Comparison of ENCODE assay signal across 25 cellular contexts in the genomic region with DNA sequence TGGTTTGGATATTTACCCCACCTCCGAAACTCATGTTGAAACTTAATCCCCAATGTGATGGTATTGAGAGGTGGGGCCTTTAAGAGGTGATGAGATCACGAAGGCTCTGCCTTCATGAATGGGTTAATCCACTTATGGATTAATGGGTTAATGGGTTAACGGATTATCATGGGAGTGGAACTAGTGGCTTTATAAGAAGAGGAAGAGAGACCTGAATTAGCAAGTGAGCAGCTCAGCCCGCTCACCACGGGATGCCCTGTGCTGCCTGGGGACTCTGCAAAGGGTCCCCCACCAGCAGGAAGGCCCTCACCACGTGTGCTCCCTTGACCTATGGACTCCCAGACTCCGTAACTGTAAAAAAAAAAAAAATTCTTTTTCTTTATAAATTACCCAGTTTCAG. TPM values are rescaled to one million over a fixed set of nuclear protein-coding genes. Genes with fewer than 3 reads are reported as not detected.
"Had no signal": no experiment of that assay in that cellular context is flagged by ENCODE, and none has a peak within 500 bp of the region (broad histone marks: within the 10 kb centered on the region; RNA-seq: fewer than 3 reads in every experiment).

No MANE protein-coding gene starts in this region.

- H3K4me1 ChIP-seq: parathyroid adenoma, psoas muscle, right lobe of liver, sigmoid colon, stomach, thyroid gland, tibial nerve, upper lobe of left lung, vagina had no signal

- H3K4me3 ChIP-seq: ovary, psoas muscle, right lobe of liver, sigmoid colon, stomach, thoracic aorta, thyroid gland, tibial nerve, upper lobe of left lung, vagina had no signal

- FAIRE-seq: small intestine, urothelium cell line had no signal

- H3K27ac ChIP-seq: ovary, parathyroid adenoma, psoas muscle, right lobe of liver, sigmoid colon, stomach, thoracic aorta, thyroid gland, tibial nerve, upper lobe of left lung, vagina had no signal

- H3K9ac ChIP-seq: parathyroid adenoma had no signal

- H3K36me3 ChIP-seq: ovary, right lobe of liver, sigmoid colon, stomach, thoracic aorta, thyroid gland, tibial nerve, upper lobe of left lung, vagina had no signal

- DNase-seq: nephron progenitor cell; occipital lobe; ovary; psoas muscle; right cardiac atrium; right lobe of liver; sigmoid colon; small intestine; stimulated activated CD4-positive, alpha-beta T cell treated with anti-CD3 and anti-CD28 coated beads, Interleukin-15, amount 100 ng/mL, for 24 hours; stimulated activated CD4-positive, alpha-beta T cell treated with anti-CD3 and anti-CD28 coated beads, Interleukin-2, amount 100 ng/mL, for 24 hours; stimulated activated CD4-positive, alpha-beta T cell treated with anti-CD3 and anti-CD28 coated beads, Interleukin-2, amount 100 ng/mL, for 48 hours; stimulated activated CD4-positive, alpha-beta T cell treated with anti-CD3 and anti-CD28 coated beads, Interleukin-4, amount 100 ng/mL, for 24 hours; stimulated activated naive B cell treated with anti-CD40 and anti-IgM and Interleukin-4, amounts not matched to agents 10 μg/mL and 1 μg/mL and 100 μg/mL, for 72 hours; stimulated activated naive CD4-positive, alpha-beta T cell treated with Interleukin-2 at 50 U/mL for 16 hours; stomach; thyroid gland; trophoblast cell; upper lobe of left lung had no signal

- ATAC-seq: natural killer cell treated with Interleukin-12 subunit alpha and Interleukin-12 subunit beta and Interleukin-15 and Interleukin-18, amount 100 ng/mL, for 72 hours; psoas muscle; right cardiac atrium; right lobe of liver; stimulated activated effector memory CD8-positive, alpha-beta T cell treated with anti-CD3 and anti-CD28 coated beads, Interleukin-12 subunit alpha, Interleukin-12 subunit beta, amount 100 ng/mL, for 72 hours; stimulated activated naive B cell treated with anti-CD40 and anti-IgM and Interleukin-4, amounts not matched to agents 10 μg/mL and 1 μg/mL and 100 μg/mL, for 72 hours had no signal

- H3K9me3 ChIP-seq: ovary, psoas muscle, right lobe of liver, sigmoid colon, stomach, thoracic aorta, thyroid gland, tibial nerve, upper lobe of left lung, vagina had no signal

RNA-seq across cellular contexts. Expression of a gene that starts 16.5 kb away (rescaled TPM):
- total RNA-seq: natural killer cell treated with Interleukin-12 subunit alpha and Interleukin-12 subunit beta and Interleukin-15 and Interleukin-18, amount 100 ng/mL, for 72 hours had no signal
